11 cellular contexts compared by ENCODE assay signal in the genomic region with DNA sequence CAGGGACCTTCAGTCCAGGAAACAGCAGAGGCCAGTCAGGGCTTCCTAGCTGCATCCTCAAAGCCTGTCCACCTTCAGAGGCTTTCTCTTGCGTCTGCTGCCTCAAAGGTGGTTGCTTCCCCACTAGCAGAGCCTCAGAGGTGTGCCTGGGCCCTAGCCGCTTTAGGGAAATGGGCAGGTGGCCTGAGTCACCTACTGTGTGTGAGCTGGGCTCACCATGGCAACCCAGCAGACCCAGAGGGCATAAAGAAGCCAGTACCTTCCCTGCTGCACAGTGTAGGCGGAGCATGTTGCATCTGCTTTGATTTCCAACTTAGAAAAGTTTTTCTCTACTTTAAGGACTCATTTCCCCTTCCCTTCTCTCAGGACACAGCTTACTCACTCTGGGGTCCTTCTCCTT. TPM values are rescaled to one million over a fixed set of nuclear protein-coding genes. Genes with fewer than 3 reads are reported as not detected.
A peak's percentile ranks its signal among the peaks of the same experiment; 100 is the strongest.
DNase-seq lines count a peak whose midpoint lies in the region; ATAC-seq, FAIRE-seq and TF ChIP-seq lines count a peak whose summit lies in the region.
"Had no signal": no experiment of that assay in that cellular context is flagged by ENCODE, and none has a peak within 500 bp of the region (broad histone marks: within the 10 kb centered on the region; RNA-seq: fewer than 3 reads in every experiment).

No MANE protein-coding gene starts in this region.

- H3K9me3 ChIP-seq in A549, result no peaks in the 10 kb centered on the region
- H3K9me3 ChIP-seq in kidney (ENCODE audit: control insufficient read depth in 1 of 2, low read length in 2 of 2), result no peaks in the 10 kb centered on the region
- H3K9me3 ChIP-seq: upper lobe of left lung had no signal

- CTCF ChIA-PET in A549 (lab: Yijun Ruan, JAX), result interaction anchor here (1.7 to 5.1 kb wide), 3 partner anchors 8 to 40 kb away, joined by 5 to 23 read pairs (median 8); no protein-coding TSS in a partner anchor

- peak; percentile 41; a peak in 1 of 6 replicates for ATAC-seq in A549

- DNase-seq in A549 (ENCODE audit: low read depth in 1 of 2, low spot score in 1 of 2), result no peak
- DNase-seq in GM12891 (ENCODE audit: insufficient read length, low spot score), result no peak
- DNase-seq in activated CD8-positive, alpha-beta memory T cell treated with anti-CD3 and anti-CD28 coated beads, Interleukin-2, amount 50 U/mL, for 4 hours, result peak; percentile 29
- peak; percentile 80 for DNase-seq in kidney
- DNase-seq in NCI-H1105 treated with DMSO at 0.1 percent for 48 hours (lab: John Stamatoyannopoulos, UW), result no peak
- no peak for DNase-seq in SKM-1 treated with dmso at 0.1 percent for 144 hours (lab: John Stamatoyannopoulos, UW; ENCODE audit: unreplicated experiment)
- DNase-seq in NCI-H1436 (lab: John Stamatoyannopoulos, UW), result no peak
- no peak for DNase-seq in erythroblast (lab: John Stamatoyannopoulos, UW)
- DNase-seq: NCI-H526 treated with DMSO at 0.1 percent for 48 hours, upper lobe of left lung had no signal

- H3K9ac ChIP-seq in kidney (ENCODE audit: low read length in 2 of 2), result no peak overlapping the region

- 92% methylated on average over 3 of the region's 3 CpGs for WGBS in A549 (ENCODE audit: missing lambda C conversion rate)

- H3K4me3 ChIP-seq in A549 (no peak overlapping the region), kidney (ENCODE audit: low read length in 2 of 2) (no peak overlapping the region)
- H3K4me3 ChIP-seq: lung, upper lobe of left lung had no signal

- 0 out of 3 replicates have a peak overlapping the region, but pooled peaks have one; percentile 5 for H3K4me2 ChIP-seq in A549

- FAIRE-seq in A549 (lab: Jason Lieb, UNC) (no peak), GM12891 (lab: Jason Lieb, UNC) (no peak), kidney (lab: Jason Lieb, UNC) (no peak)

- intact Hi-C loops in kidney (cut with DNase I), result no loop called here

- TF ChIP-seq CTCF in A549 (IDR thresholded peaks at IDR 0.05) (no peak), kidney (IDR thresholded peaks at IDR 0.05; ENCODE audit: borderline replicate concordance, extremely low read depth, insufficient read depth) (no peak)

- POLR2A ChIA-PET in A549 (lab: Yijun Ruan, JAX), result interaction anchor here (4.8 kb wide), 1 partner anchor 12 kb away, joined by 36 read pairs; the partner anchor contains the start of gene SLC9A1

- no peaks in the 10 kb centered on the region for H3K36me3 ChIP-seq in kidney (ENCODE audit: control insufficient read depth in 1 of 2, insufficient read depth in 2 of 2, low read length in 2 of 2)
- H3K36me3 ChIP-seq: upper lobe of left lung had no signal

- H3K27ac ChIP-seq in A549, result peak overlapping the region in 1 of 2 experiments; percentile 28; a peak in 1 of 6 replicates
- peak overlapping the region in 1 of 2 donors; percentile 57 for H3K27ac ChIP-seq in kidney (ENCODE audit: low read depth in 2 of 2, low read length in 2 of 2)

- TF ChIP-seq POLR2A in A549 (IDR thresholded peaks at IDR 0.05; ENCODE audit: low read length) (no peak), GM12891 (IDR thresholded peaks at IDR 0.05; ENCODE audit: low read depth, low read length) (no peak), erythroblast (IDR thresholded peaks at IDR 0.05; ENCODE audit: low read length) (no peak)

- peaks cover 40% of the 10 kb centered on the region for H3K4me1 ChIP-seq in A549
- H3K4me1 ChIP-seq in kidney (ENCODE audit: control insufficient read depth in 1 of 2, insufficient read depth in 1 of 2, low read depth in 1 of 2, low read length in 2 of 2), result peaks cover 19 to 45% of the 10 kb centered on the region in 2 donors

- no peak for TF ChIP-seq RAD21 in A549 (conservative IDR thresholded peaks at IDR 0.05 in 1 of 2, IDR thresholded peaks at IDR 0.05 in 1 of 2)

- no peak for TF ChIP-seq EP300 in A549 (IDR thresholded peaks at IDR 0.05)

TF ChIP-seq in A549, 52 proteins besides CTCF, POLR2A, EP300 and RAD21:
- no peak for TF ChIP-seq ESRRA (IDR thresholded peaks at IDR 0.05; ENCODE audit: borderline replicate concordance, low read length)
- TF ChIP-seq E2F6 (IDR thresholded peaks at IDR 0.05; ENCODE audit: borderline replicate concordance, low read depth), result no peak
- no peak for TF ChIP-seq ZC3H11A (IDR thresholded peaks at IDR 0.05)
- TF ChIP-seq EHF (CRISPR knock-in tag; IDR thresholded peaks at IDR 0.05), result no peak
- no peak for TF ChIP-seq USF2 (IDR thresholded peaks at IDR 0.05)
- no peak for TF ChIP-seq KDM1A (IDR thresholded peaks at IDR 0.05; ENCODE audit: low read depth)
- TF ChIP-seq HEYL (CRISPR knock-in tag; IDR thresholded peaks at IDR 0.05), result no peak
- no peak for TF ChIP-seq RFX5 (IDR thresholded peaks at IDR 0.05)
- TF ChIP-seq, protein P1, sequence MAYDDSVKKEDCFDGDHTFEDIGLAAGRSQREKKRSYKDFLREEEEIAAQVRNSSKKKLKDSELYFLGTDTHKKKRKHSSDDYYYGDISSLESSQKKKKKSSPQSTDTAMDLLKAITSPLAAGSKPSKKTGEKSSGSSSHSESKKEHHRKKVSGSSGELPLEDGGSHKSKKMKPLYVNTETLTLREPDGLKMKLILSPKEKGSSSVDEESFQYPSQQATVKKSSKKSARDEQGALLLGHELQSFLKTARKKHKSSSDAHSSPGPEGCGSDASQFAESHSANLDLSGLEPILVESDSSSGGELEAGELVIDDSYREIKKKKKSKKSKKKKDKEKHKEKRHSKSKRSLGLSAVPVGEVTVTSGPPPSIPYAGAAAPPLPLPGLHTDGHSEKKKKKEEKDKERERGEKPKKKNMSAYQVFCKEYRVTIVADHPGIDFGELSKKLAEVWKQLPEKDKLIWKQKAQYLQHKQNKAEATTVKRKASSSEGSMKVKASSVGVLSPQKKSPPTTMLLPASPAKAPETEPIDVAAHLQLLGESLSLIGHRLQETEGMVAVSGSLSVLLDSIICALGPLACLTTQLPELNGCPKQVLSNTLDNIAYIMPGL (CRISPR knock-in tag; IDR thresholded peaks at IDR 0.05; ENCODE audit: borderline replicate concordance), result no peak
- TF ChIP-seq HOXB5 (CRISPR knock-in tag; IDR thresholded peaks at IDR 0.05), result no peak

TF ChIP-seq in GM12891, 5 proteins besides CTCF, POLR2A, EP300 and RAD21:
- no peak for TF ChIP-seq POLR2AphosphoS5 (IDR thresholded peaks at IDR 0.05; ENCODE audit: low read depth, low read length)
- TF ChIP-seq SPI1 (IDR thresholded peaks at IDR 0.05; ENCODE audit: low read depth, low read length), result 0 out of 2 replicates have a peak, but pooled peaks have one; percentile 6

RNA-seq across cellular contexts. Expression of gene SLC9A1, which starts 12.5 kb away (rescaled TPM):
- polyA plus RNA-seq in A549 (2011; rRNA removed), result 8.0 and 11.1 TPM in 2 replicates
- 5.4 and 7.5 TPM in 2 replicates for polyA plus RNA-seq in A549 (2012; cell fraction: cytosol; rRNA removed)
- polyA plus RNA-seq in A549 (2012; cell fraction: nucleus; rRNA removed), result 15.2 and 16.5 TPM in 2 replicates
- 7.3 to 7.5 TPM (median 7.4 TPM) in 3 replicates for polyA plus RNA-seq in A549 (2017; fragmentation: RNase III; extraction: RNeasy Plus Mini Kit Qiagen cat#74134 plus additional on column Dnase treatment)
- 7.4 and 15.8 TPM in 2 replicates for polyA minus RNA-seq in A549 (2011; rRNA and poly(A)+ RNA removed)
- 8.9 TPM for polyA plus RNA-seq in GM12891 (2012; ENCODE audit: low read depth, missing spikeins)
- 29.8 TPM for total RNA-seq in kidney
- polyA plus RNA-seq in kidney (ENCODE audit: insufficient read depth, low read depth, low replicate concordance), result 19.3 TPM

Comparison
In these comparisons a context has a peak if more than half of its experiments do, and no peak if none do; other contexts are left out.
1. DNase-seq: peak in activated CD8-positive, alpha-beta memory T cell treated with anti-CD3 and anti-CD28 coated beads, Interleukin-2, amount 50 U/mL, for 4 hours (single experiment) and kidney (single experiment); none in A549 (0 of 2), GM12891 (single experiment), NCI-H1105 treated with DMSO at 0.1 percent for 48 hours (single experiment), SKM-1 treated with dmso at 0.1 percent for 144 hours (single experiment), NCI-H1436 (single experiment) and erythroblast (0 of 2).